ENCODE assay signal across 24 cellular contexts in the genomic region with DNA sequence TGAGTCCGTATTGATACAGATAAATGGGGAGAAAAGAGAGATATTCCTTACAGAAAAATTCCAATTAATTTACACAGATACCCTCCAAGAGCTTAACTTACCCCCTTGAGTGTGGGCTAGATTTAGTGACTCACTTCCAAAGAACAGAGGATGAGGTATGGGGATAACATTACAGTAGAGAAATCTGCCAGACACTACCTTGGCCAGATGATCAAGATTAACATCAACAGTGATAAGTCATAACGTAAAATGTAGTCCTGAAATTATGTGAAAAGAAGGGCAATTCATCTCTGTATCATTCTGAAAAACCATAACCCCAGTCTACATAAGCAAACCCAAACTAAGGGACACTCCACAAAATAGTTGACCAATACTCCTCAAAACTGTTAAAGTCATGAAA.
"Had no signal": no experiment of that assay in that cellular context is flagged by ENCODE, and none has a peak within 500 bp of the region (broad histone marks: within the 10 kb centered on the region; RNA-seq: fewer than 3 reads in every experiment).

No MANE protein-coding gene starts in this region.

- ATAC-seq: effector memory CD8-positive, alpha-beta T cell; esophagus mucosa; gastrocnemius medialis; heart right ventricle; left cardiac atrium; left lung; left ventricle myocardium superior; lower lobe of right lung; mucosa of descending colon; naive thymus-derived CD8-positive, alpha-beta T cell had no signal

- H3K27me3 Mint-ChIP-seq: dendritic cell treated with granulocyte-macrophage colony-stimulating factor and Interleukin-4, amounts not matched to agents 40 ng/mL and 50 ng/mL, for 4 days; effector memory CD8-positive, alpha-beta T cell; naive B cell; naive thymus-derived CD8-positive, alpha-beta T cell had no signal

- DNase-seq: cortex of kidney; effector CD8-positive, alpha-beta T cell; effector memory CD8-positive, alpha-beta T cell; endodermal cell; erythroblast; esophagus squamous epithelium; foreskin fibroblast; foreskin melanocyte; gastrocnemius medialis; glutamatergic neuron; head of caudate nucleus; heart right ventricle; hippocampal formation; left cardiac atrium; left lung; left ventricle myocardium superior; lower lobe of right lung; mesenchymal stem cell; mucosa of descending colon; naive B cell; naive thymus-derived CD8-positive, alpha-beta T cell had no signal

- H3K27ac Mint-ChIP-seq: dendritic cell treated with granulocyte-macrophage colony-stimulating factor and Interleukin-4, amounts not matched to agents 40 ng/mL and 50 ng/mL, for 4 days; endodermal cell; mesothelial cell of epicardium; naive thymus-derived CD8-positive, alpha-beta T cell had no signal

- H3K4me3 Mint-ChIP-seq: dendritic cell treated with granulocyte-macrophage colony-stimulating factor and Interleukin-4, amounts not matched to agents 40 ng/mL and 50 ng/mL, for 4 days; effector memory CD8-positive, alpha-beta T cell; endodermal cell; mesothelial cell of epicardium; naive B cell; naive thymus-derived CD8-positive, alpha-beta T cell had no signal
